ENCODE assay signal across 1 cellular context in genomic region chr4:1514612-1515011, GRCh38.
TF ChIP-seq lines count a peak whose summit lies in the region.

No MANE protein-coding gene starts in this region.

TF ChIP-seq in HEK293, 187 proteins besides CTCF, POLR2A, EP300 and RAD21 (continued from another document):
- TF ChIP-seq AEBP2 (tag by site-specific recombination; IDR thresholded peaks at IDR 0.05; ENCODE audit: borderline replicate concordance) (peak; percentile 42; the same call in 1 of the 2 replicates), OSR2 (tag by site-specific recombination; IDR thresholded peaks at IDR 0.05) (no peak), ZNF580 (tag by site-specific recombination; IDR thresholded peaks at IDR 0.05) (0 out of 2 replicates have a peak, but pooled peaks have one; percentile 9), ZNF18 (tag by site-specific recombination; IDR thresholded peaks at IDR 0.05) (no peak), ZNF791 (tag by site-specific recombination; IDR thresholded peaks at IDR 0.05) (no peak), ZNF571 (tag by site-specific recombination; IDR thresholded peaks at IDR 0.05) (peak; percentile 50; the same call in 1 of the 2 replicates), ZNF692 (tag by site-specific recombination; IDR thresholded peaks at IDR 0.05) (no peak), ZNF473 (tag by site-specific recombination; IDR thresholded peaks at IDR 0.05) (0 out of 2 replicates have a peak, but pooled peaks have one; percentile 28), MZF1 (tag by site-specific recombination; IDR thresholded peaks at IDR 0.05; ENCODE audit: borderline replicate concordance) (no peak), ZNF311 (tag by site-specific recombination; IDR thresholded peaks at IDR 0.05; ENCODE audit: borderline replicate concordance) (peak; percentile 19; the same call in 1 of the 2 replicates), ZNF155 (tag by site-specific recombination; IDR thresholded peaks at IDR 0.05) (0 out of 2 replicates have a peak, but pooled peaks have one; percentile 29), ZNF248 (tag by site-specific recombination; IDR thresholded peaks at IDR 0.05) (peak; percentile 84; the same call in 1 of the 2 replicates), ZNF221 (tag by site-specific recombination; IDR thresholded peaks at IDR 0.05; ENCODE audit: borderline replicate concordance) (no peak), ZNF112 (tag by site-specific recombination; IDR thresholded peaks at IDR 0.05) (0 out of 2 replicates have a peak, but pooled peaks have one; percentile 8), ZSCAN18 (tag by site-specific recombination; IDR thresholded peaks at IDR 0.05) (no peak), ZNF560 (tag by site-specific recombination; IDR thresholded peaks at IDR 0.05; ENCODE audit: borderline replicate concordance) (0 out of 2 replicates have a peak, but pooled peaks have one; percentile 5), ZNF670 (tag by site-specific recombination; IDR thresholded peaks at IDR 0.05; ENCODE audit: low read depth) (no peak; the same call in 1 of the 2 replicates), ELK4 (IDR thresholded peaks at IDR 0.05; ENCODE audit: borderline replicate concordance, low read depth, low read length) (no peak), KLF16 (tag by site-specific recombination; IDR thresholded peaks at IDR 0.05) (no peak), SALL2 (tag by site-specific recombination; IDR thresholded peaks at IDR 0.05; ENCODE audit: borderline replicate concordance) (peak; percentile 26; the same call in 1 of the 2 replicates), SP3 (tag by site-specific recombination; IDR thresholded peaks at IDR 0.05) (no peak), ZNF510 (tag by site-specific recombination; IDR thresholded peaks at IDR 0.05; ENCODE audit: insufficient replicate concordance) (no peak), ZSCAN16 (tag by site-specific recombination; IDR thresholded peaks at IDR 0.05) (no peak), ZNF266 (tag by site-specific recombination; IDR thresholded peaks at IDR 0.05; ENCODE audit: low read depth) (peak; percentile 6; the same call in 1 of the 2 replicates), ZNF121 (tag by site-specific recombination; IDR thresholded peaks at IDR 0.05) (no peak), GFI1B (tag by site-specific recombination; IDR thresholded peaks at IDR 0.05) (no peak), ZNF211 (tag by site-specific recombination; IDR thresholded peaks at IDR 0.05; ENCODE audit: low read depth) (0 out of 2 replicates have a peak, but pooled peaks have one; percentile 36), ZNF366 (tag by site-specific recombination; conservative IDR thresholded peaks at IDR 0.05) (no peak), ZNF704 (tag by site-specific recombination; IDR thresholded peaks at IDR 0.05) (no peak), ZNF629 (tag by site-specific recombination; IDR thresholded peaks at IDR 0.05) (no peak), ZNF785 (tag by site-specific recombination; IDR thresholded peaks at IDR 0.05) (0 out of 2 replicates have a peak, but pooled peaks have one; percentile 34), ZEB2 (tag by site-specific recombination; IDR thresholded peaks at IDR 0.05) (no peak), REST (tag by site-specific recombination; IDR thresholded peaks at IDR 0.05) (peak; percentile 20; the same call in 1 of the 2 replicates), ZNF843 (tag by site-specific recombination; IDR thresholded peaks at IDR 0.05) (no peak), ZBTB6 (tag by site-specific recombination; IDR thresholded peaks at IDR 0.05) (no peak; the same call in 1 of the 2 replicates), ZNF169 (tag by site-specific recombination; IDR thresholded peaks at IDR 0.05) (no peak; the same call in 1 of the 2 replicates), KLF17 (tag by site-specific recombination; IDR thresholded peaks at IDR 0.05) (no peak), ZFP69B (tag by site-specific recombination; IDR thresholded peaks at IDR 0.05) (no peak), ZNF654 (tag by site-specific recombination; IDR thresholded peaks at IDR 0.05; ENCODE audit: low read depth) (no peak), ZNF621 (tag by site-specific recombination; IDR thresholded peaks at IDR 0.05) (peak; percentile 13; the same call in 1 of the 2 replicates), ZNF776 (tag by site-specific recombination; IDR thresholded peaks at IDR 0.05; ENCODE audit: borderline replicate concordance) (0 out of 2 replicates have a peak, but pooled peaks have one; percentile 40), ZNF596 (tag by site-specific recombination; IDR thresholded peaks at IDR 0.05) (no peak), ZNF24 (tag by site-specific recombination; IDR thresholded peaks at IDR 0.05) (no peak), ZNF184 (tag by site-specific recombination; IDR thresholded peaks at IDR 0.05) (no peak)
